In the genomic region with DNA sequence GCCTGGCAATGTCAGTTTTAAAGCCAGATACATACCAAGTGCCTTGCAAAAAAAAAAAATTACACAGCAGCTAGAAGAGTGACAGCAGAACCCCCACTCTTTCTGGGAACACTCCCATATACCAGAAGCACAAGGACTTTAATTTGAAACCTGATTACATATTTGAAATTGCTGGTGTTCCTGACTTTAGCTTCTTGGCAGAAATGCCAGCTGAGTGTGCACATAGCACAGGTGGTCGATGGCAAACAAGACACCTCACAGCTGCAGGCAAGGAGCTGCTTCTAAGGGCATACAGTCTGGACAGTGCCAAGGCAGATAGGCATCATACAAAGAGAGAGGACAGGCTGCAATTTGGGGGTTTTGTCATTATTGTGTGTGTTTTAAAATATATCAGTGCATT, we compare ENCODE assay signal across 1 cellular context.
TF ChIP-seq lines count a peak whose summit lies in the region.

No MANE protein-coding gene starts in this region.

TF ChIP-seq in IMR-90, 13 proteins besides CTCF, POLR2A, EP300 and RAD21 (continued from another document):
- TF ChIP-seq BHLHE40 (IDR thresholded peaks at IDR 0.05; ENCODE audit: low read depth, low read length) (no peak), MAZ (IDR thresholded peaks at IDR 0.05; ENCODE audit: borderline replicate concordance, low read depth, low read length) (no peak), FOS (IDR thresholded peaks at IDR 0.05; ENCODE audit: low read depth, low read length) (no peak), MXI1 (IDR thresholded peaks at IDR 0.05; ENCODE audit: borderline replicate concordance, low read depth, low read length) (no peak), CEBPB (IDR thresholded peaks at IDR 0.05; ENCODE audit: low read depth, low read length) (no peak), MAFK (IDR thresholded peaks at IDR 0.05; ENCODE audit: low read depth, low read length) (no peak)
TF ChIP-seq in IMR-90: peak in this region for 0.
